19 cellular contexts compared by ENCODE assay signal in the genomic region with DNA sequence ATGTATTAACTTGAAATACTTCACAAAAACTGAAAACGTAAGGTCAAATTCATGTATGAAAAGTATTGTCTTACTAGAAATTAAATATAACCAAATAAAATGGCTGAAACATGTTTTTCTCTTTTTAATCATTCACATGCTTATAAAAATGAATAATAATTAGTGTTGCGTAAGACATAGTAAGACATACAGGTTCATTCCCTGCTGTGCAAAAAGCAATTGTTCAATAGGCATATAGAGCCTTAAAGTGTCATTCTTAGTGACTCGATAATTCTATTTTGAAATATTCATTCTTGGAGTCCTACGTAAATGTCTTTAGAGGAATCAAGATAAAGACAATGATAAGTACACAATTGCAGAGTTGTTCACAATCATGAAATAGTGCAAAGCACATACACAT.
"Had no signal": no experiment of that assay in that cellular context is flagged by ENCODE, and none has a peak within 500 bp of the region (broad histone marks: within the 10 kb centered on the region; RNA-seq: fewer than 3 reads in every experiment).

No MANE protein-coding gene starts in this region.

- H3K9me3 ChIP-seq: esophagus muscularis mucosa, neutrophil, ovary had no signal

- H3K4me1 Mint-ChIP-seq: naive B cell, nephron progenitor cell had no signal

- FAIRE-seq: urothelium cell line had no signal

- H3K4me3 Mint-ChIP-seq: naive B cell, nephron progenitor cell, type B pancreatic cell had no signal

- DNase-seq: effector memory CD4-positive, alpha-beta T cell; kidney; left colon; left ventricle myocardium superior; mesenchymal stem cell; naive B cell; nephron progenitor cell; ovary; right cardiac atrium; stimulated activated CD4-positive, alpha-beta T cell treated with anti-CD3 and anti-CD28 coated beads, Interleukin-2, amount 100 ng/mL, for 48 hours; stimulated activated naive CD4-positive, alpha-beta T cell treated with Interleukin-2 at 50 U/mL for 16 hours had no signal

- H3K27ac Mint-ChIP-seq: naive B cell, nephron progenitor cell, type B pancreatic cell had no signal

- ATAC-seq: left colon, left ventricle myocardium superior, right cardiac atrium had no signal

- H2AFZ ChIP-seq: hepatocyte had no signal

- H3K27ac ChIP-seq: epithelial cell of prostate, esophagus muscularis mucosa, hepatocyte, neutrophil, ovary had no signal

- H3K27me3 Mint-ChIP-seq: type B pancreatic cell had no signal

- H3K27me3 ChIP-seq: esophagus muscularis mucosa, hepatocyte, neutrophil, ovary had no signal

- H3K36me3 ChIP-seq: esophagus muscularis mucosa, neutrophil, ovary had no signal

- H3K36me3 Mint-ChIP-seq: naive B cell, type B pancreatic cell had no signal

- H3K4me2 ChIP-seq: hepatocyte, smooth muscle cell had no signal

- H3K79me2 ChIP-seq: hepatocyte had no signal

- H3K9me3 Mint-ChIP-seq: naive B cell, nephron progenitor cell, type B pancreatic cell had no signal

- H3K4me3 ChIP-seq: esophagus muscularis mucosa, hepatocyte, lung, ovary, smooth muscle cell had no signal
